In genomic region chr3:112926000-112926399, GRCh38 we compare ENCODE assay signal across 31 cellular contexts. TPM values are rescaled to one million over a fixed set of nuclear protein-coding genes. Genes with fewer than 3 reads are reported as not detected.
A peak's percentile ranks its signal among the peaks of the same experiment; 100 is the strongest.
DNase-seq lines count a peak whose midpoint lies in the region; ATAC-seq lines count a peak whose summit lies in the region.
"Had no signal": no experiment of that assay in that cellular context is flagged by ENCODE, and none has a peak within 500 bp of the region (broad histone marks: within the 10 kb centered on the region; RNA-seq: fewer than 3 reads in every experiment).

No MANE protein-coding gene starts in this region.

- H2AK5ac ChIP-seq in mesendoderm (ENCODE audit: low read length), result no peak overlapping the region

- H3K4me3 ChIP-seq in mesendoderm (ENCODE audit: low read length), result no peak overlapping the region
- H3K4me3 ChIP-seq: adrenal gland, GM23338, left lung, skin epidermis had no signal

- no peak overlapping the region for H3K23ac ChIP-seq in mesendoderm (ENCODE audit: low read length)

- H3K4ac ChIP-seq in mesendoderm (ENCODE audit: low read depth, low read length), result no peak overlapping the region

- peaks cover 9% of the 10 kb centered on the region for H3K36me3 Mint-ChIP-seq in central memory CD8-positive, alpha-beta T cell (ENCODE audit: insufficient read depth)
- H3K36me3 Mint-ChIP-seq: stimulated activated naive B cell treated with anti-CD40 and anti-IgM and Interleukin-4, amounts not matched to agents 10 μg/mL and 1 μg/mL and 100 μg/mL, for 72 hours; type B pancreatic cell had no signal

- H3K36me3 ChIP-seq in mesendoderm (ENCODE audit: control insufficient read depth, insufficient read depth, low read length), result no peaks in the 10 kb centered on the region
- H3K36me3 ChIP-seq: adrenal gland, left lung had no signal

- no peak overlapping the region for H3K56ac ChIP-seq in mesendoderm (ENCODE audit: low read length)

- no peak overlapping the region for H3K4me2 ChIP-seq in mesendoderm (ENCODE audit: low read length)
- H3K4me2 ChIP-seq: GM23338 had no signal

- ATAC-seq in HG02610 (IDR thresholded peaks at IDR 0.05; ENCODE audit: unreplicated experiment) (peak; percentile 37), HG03175 (IDR thresholded peaks at IDR 0.05; ENCODE audit: unreplicated experiment) (no peak)
- no peak for ATAC-seq in central memory CD8-positive, alpha-beta T cell (replicated peaks; ENCODE audit: extremely low read depth, poor library complexity, severe bottlenecking)
- ATAC-seq: GM23338; left lung; PC-3; stimulated activated naive B cell treated with anti-CD40 and anti-IgM and Interleukin-4, amounts not matched to agents 10 μg/mL and 1 μg/mL and 100 μg/mL, for 72 hours had no signal

- no peak overlapping the region for H3K9ac ChIP-seq in mesendoderm (ENCODE audit: low read length)
- H3K9ac ChIP-seq: parathyroid adenoma had no signal

- H3K4me1 Mint-ChIP-seq in central memory CD8-positive, alpha-beta T cell, result peaks cover 32% of the 10 kb centered on the region
- H3K4me1 Mint-ChIP-seq: activated CD4-positive, alpha-beta memory T cell treated with anti-CD3 and anti-CD28 coated beads, Interleukin-2, amount 10 ng/mL, durations not matched to agents 7 days and 5 days; activated naive CD4-positive, alpha-beta T cell treated with anti-CD3 and anti-CD28 coated beads, Interleukin-2, amount 10 ng/mL, durations not matched to agents 7 days and 5 days; GM23338 had no signal

- H4K8ac ChIP-seq in mesendoderm (ENCODE audit: low read depth, low read length), result no peak overlapping the region

- H3K79me2 ChIP-seq in mesendoderm (ENCODE audit: control insufficient read depth, insufficient read depth, low read length), result no peaks in the 10 kb centered on the region
- H3K79me2 ChIP-seq: parathyroid adenoma had no signal

- H2BK120ac ChIP-seq in mesendoderm (ENCODE audit: low read depth, low read length), result no peak overlapping the region

- no peak overlapping the region for H2BK5ac ChIP-seq in mesendoderm (ENCODE audit: low read length)

- H3K4me3 Mint-ChIP-seq in central memory CD8-positive, alpha-beta T cell, result no peak overlapping the region
- H3K4me3 Mint-ChIP-seq: activated CD4-positive, alpha-beta memory T cell treated with anti-CD3 and anti-CD28 coated beads, Interleukin-2, amount 10 ng/mL, durations not matched to agents 7 days and 5 days; activated naive CD4-positive, alpha-beta T cell treated with anti-CD3 and anti-CD28 coated beads, Interleukin-2, amount 10 ng/mL, durations not matched to agents 7 days and 5 days; GM23338; type B pancreatic cell had no signal

- H3K4me1 ChIP-seq in mesendoderm (ENCODE audit: control insufficient read depth, low read depth, low read length), result no peaks in the 10 kb centered on the region
- H3K4me1 ChIP-seq: adrenal gland, left lung, parathyroid adenoma had no signal

- H3K79me1 ChIP-seq in mesendoderm (ENCODE audit: low read length), result no peaks in the 10 kb centered on the region

- no peak overlapping the region for H3K27ac ChIP-seq in mesendoderm (ENCODE audit: low read depth, low read length)
- H3K27ac ChIP-seq: adrenal gland, epithelial cell of prostate, left lung, parathyroid adenoma, skin epidermis had no signal

- no CpG with 5 or more reads among the region's 2 CpGs for WGBS in mesendoderm (ENCODE audit: extremely low coverage, insufficient coverage, low lambda C conversion rate)

- no peak overlapping the region for H4K5ac ChIP-seq in mesendoderm (ENCODE audit: low read length)

- H3K9me3 Mint-ChIP-seq in central memory CD8-positive, alpha-beta T cell, result no peaks in the 10 kb centered on the region
- H3K9me3 Mint-ChIP-seq: activated naive CD4-positive, alpha-beta T cell treated with anti-CD3 and anti-CD28 coated beads, Interleukin-2, amount 10 ng/mL, durations not matched to agents 7 days and 5 days; CD8-positive, alpha-beta memory T cell; GM23338; stimulated activated naive B cell treated with anti-CD40 and anti-IgM and Interleukin-4, amounts not matched to agents 10 μg/mL and 1 μg/mL and 100 μg/mL, for 72 hours; type B pancreatic cell had no signal

- no peaks in the 10 kb centered on the region for H3K27me3 ChIP-seq in mesendoderm (ENCODE audit: insufficient read depth, low read length, poor library complexity)
- H3K27me3 ChIP-seq: adrenal gland, left lung had no signal

- no peak overlapping the region for H2BK15ac ChIP-seq in mesendoderm (replicated peaks; ENCODE audit: low read depth)

- H3K27ac Mint-ChIP-seq in central memory CD8-positive, alpha-beta T cell (ENCODE audit: low read depth), result peak overlapping the region; percentile 19
- H3K27ac Mint-ChIP-seq: activated CD4-positive, alpha-beta memory T cell treated with anti-CD3 and anti-CD28 coated beads, Interleukin-2, amount 10 ng/mL, durations not matched to agents 7 days and 5 days; activated naive CD4-positive, alpha-beta T cell treated with anti-CD3 and anti-CD28 coated beads, Interleukin-2, amount 10 ng/mL, durations not matched to agents 7 days and 5 days; GM23338; stimulated activated naive B cell treated with anti-CD40 and anti-IgM and Interleukin-4, amounts not matched to agents 10 μg/mL and 1 μg/mL and 100 μg/mL, for 72 hours; type B pancreatic cell had no signal

- no peaks in the 10 kb centered on the region for H3K27me3 Mint-ChIP-seq in central memory CD8-positive, alpha-beta T cell
- H3K27me3 Mint-ChIP-seq: activated CD4-positive, alpha-beta memory T cell treated with anti-CD3 and anti-CD28 coated beads, Interleukin-2, amount 10 ng/mL, durations not matched to agents 7 days and 5 days; activated naive CD4-positive, alpha-beta T cell treated with anti-CD3 and anti-CD28 coated beads, Interleukin-2, amount 10 ng/mL, durations not matched to agents 7 days and 5 days; CD8-positive, alpha-beta memory T cell; stimulated activated naive B cell treated with anti-CD40 and anti-IgM and Interleukin-4, amounts not matched to agents 10 μg/mL and 1 μg/mL and 100 μg/mL, for 72 hours; type B pancreatic cell had no signal

- DNase-seq in Ammon's horn (ENCODE audit: low spot score), result peak; percentile 55
- DNase-seq in central memory CD8-positive, alpha-beta T cell (ENCODE audit: low spot score in 2 of 2), result no peak
- peak; percentile 13 for DNase-seq in mesendoderm
- DNase-seq in HPDE6-E6E7 (ENCODE audit: extremely low spot score), result no peak
- no peak for DNase-seq in ureter (ENCODE audit: low spot score)
- no peak for DNase-seq in activated CD4-positive, CD25-positive, alpha-beta regulatory T cell (lab: John Stamatoyannopoulos, UW)
- DNase-seq: activated CD4-positive, alpha-beta memory T cell treated with anti-CD3 and anti-CD28 coated beads, Interleukin-2, amount 10 ng/mL, durations not matched to agents 7 days and 5 days; activated CD4-positive, alpha-beta T cell treated with anti-CD3 and anti-CD28 coated beads for 1 hour; activated CD8-positive, alpha-beta memory T cell treated with anti-CD3 and anti-CD28 coated beads, Interleukin-2, amount 50 U/mL, for 4 hours; activated naive CD4-positive, alpha-beta T cell treated with anti-CD3 and anti-CD28 coated beads, Interleukin-2, amount 10 ng/mL, durations not matched to agents 7 days and 5 days; adrenal gland; CD8-positive, alpha-beta memory T cell; effector CD4-positive, alpha-beta T cell; left lung; mesenchymal stem cell; NCI-H1048; NCI-H187; NCI-H2171; NK-92 treated with Interleukin-12 subunit alpha and Interleukin-12 subunit beta, amount 100 ng/mL, for 24 hours; PC-3; stimulated activated naive B cell treated with anti-CD40 and anti-IgM and Interleukin-4, amounts not matched to agents 10 μg/mL and 1 μg/mL and 100 μg/mL, for 72 hours; T-helper 2 cell had no signal

- no peak overlapping the region for H3K18ac ChIP-seq in mesendoderm (ENCODE audit: low read length)

RNA-seq across cellular contexts. Expression of gene CD200R1, which starts 48.9 kb away (rescaled TPM):
- polyA plus RNA-seq in mesendoderm (2013, experiment 1 of 2), result 0.07 TPM
- polyA plus RNA-seq in mesendoderm (2013, experiment 2 of 2), result 0.07 TPM
- 1.8 TPM for total RNA-seq in ureter
- total RNA-seq: HT1080, NCI-H460, PC-3 had no signal

Comparison
In these comparisons a context has a peak if more than half of its experiments do, and no peak if none do; other contexts are left out.
1. DNase-seq: peak in Ammon's horn (single experiment) and mesendoderm (single experiment); none in central memory CD8-positive, alpha-beta T cell (0 of 2), HPDE6-E6E7 (single experiment), ureter (single experiment) and activated CD4-positive, CD25-positive, alpha-beta regulatory T cell (0 of 4).